Comparison of ENCODE assay signal across 18 cellular contexts in the genomic region with DNA sequence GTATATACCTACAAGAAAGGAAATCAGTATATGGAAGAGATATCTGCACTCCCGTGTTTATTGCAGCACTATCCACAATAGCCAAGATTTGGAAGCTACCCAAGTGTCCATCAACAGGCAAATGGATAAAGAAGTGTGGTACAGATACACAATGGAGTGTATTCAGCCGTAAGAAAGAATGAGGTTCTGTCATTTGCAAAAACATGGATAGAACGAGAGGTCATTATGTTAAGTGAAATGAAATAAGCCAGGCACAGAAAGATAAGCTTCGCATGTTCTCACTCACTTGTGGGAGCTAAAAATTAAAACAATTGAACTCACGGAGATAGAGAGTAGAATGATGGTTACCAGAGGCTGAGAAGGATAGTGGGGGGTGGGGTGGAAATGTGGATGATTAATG. TPM values are rescaled to one million over a fixed set of nuclear protein-coding genes. Genes with fewer than 3 reads are reported as not detected.
DNase-seq lines count a peak whose midpoint lies in the region; ATAC-seq, FAIRE-seq and TF ChIP-seq lines count a peak whose summit lies in the region.
"Had no signal": no experiment of that assay in that cellular context is flagged by ENCODE, and none has a peak within 500 bp of the region (broad histone marks: within the 10 kb centered on the region; RNA-seq: fewer than 3 reads in every experiment).

No MANE protein-coding gene starts in this region.

- H3K27ac ChIP-seq in RWPE1: no peak overlapping the region
- H3K27ac ChIP-seq: adrenal gland, neural progenitor cell, testis had no signal

- no peak for FAIRE-seq in GM12892 (lab: Jason Lieb, UNC)
- FAIRE-seq: G401.6, TTC549 had no signal

- peak; percentile 18 for DNase-seq in COR-L47 (lab: John Stamatoyannopoulos, UW)
- DNase-seq in NCI-H1105 treated with DMSO at 0.1 percent for 48 hours (lab: John Stamatoyannopoulos, UW): peak; percentile 80
- DNase-seq in astrocyte of the hippocampus (ENCODE audit: low read depth, low spot score): peak; percentile 20
- DNase-seq in left ventricle myocardium superior: no peak
- DNase-seq in NCI-H187 (lab: John Stamatoyannopoulos, UW): no peak
- no peak for DNase-seq in GM12892 (ENCODE audit: insufficient read length)
- no peak for DNase-seq in RWPE1 (ENCODE audit: low spot score)
- DNase-seq: activated naive CD4-positive, alpha-beta T cell; activated T-cell treated with anti-CD3 and anti-CD28 coated beads, Interleukin-2, amount 50 U/mL, for 24 hours; adrenal gland; islet precursor cell; SHP77; T-helper 1 cell; testis had no signal

- CTCF ChIA-PET in RWPE1 (lab: Yijun Ruan, JAX): interaction anchor here (0.5 to 1.0 kb wide), 4 partner anchors 42 to 519 kb away, joined by 3 to 8 read pairs (median 5); no protein-coding TSS in a partner anchor

- POLR2A ChIA-PET in RWPE1 (lab: Yijun Ruan, JAX; ENCODE audit: low non-redundant PET): no interaction called here

- ATAC-seq in left ventricle myocardium superior: peak; percentile 89
- ATAC-seq: HCT116 had no signal

- no peak for TF ChIP-seq POLR2A in GM12892 (IDR thresholded peaks at IDR 0.05; ENCODE audit: low read depth, low read length)

- no peak for TF ChIP-seq CTCF in RWPE1 (conservative IDR thresholded peaks at IDR 0.05; ENCODE audit: low read depth)

- intact Hi-C loops in left ventricle myocardium superior (cut with micrococcal nuclease): loop anchor here (10.0 kb wide), 2 partner anchors 316 to 506 kb away; a partner anchor contains a TSS

RNA-seq across cellular contexts. Expression of a gene that starts 53.1 kb away (rescaled TPM):
- total RNA-seq in left ventricle myocardium superior: 11.0 TPM
- 18.4 TPM for polyA plus RNA-seq in GM12892 (2012; ENCODE audit: missing spikeins)

Comparison
In these comparisons a context has a peak if more than half of its experiments do, and no peak if none do; other contexts are left out.
1. DNase-seq: peak in COR-L47 (single experiment), NCI-H1105 treated with DMSO at 0.1 percent for 48 hours (single experiment) and astrocyte of the hippocampus (single experiment); none in left ventricle myocardium superior (single experiment), NCI-H187 (0 of 2), GM12892 (single experiment) and RWPE1 (single experiment).